ENCODE assay signal across 8 cellular contexts in genomic region chr17:1577186-1577585, GRCh38. TPM values are rescaled to one million over a fixed set of nuclear protein-coding genes. Genes with fewer than 3 reads are reported as not detected.
DNase-seq lines count a peak whose midpoint lies in the region; ATAC-seq and TF ChIP-seq lines count a peak whose summit lies in the region.

No MANE protein-coding gene starts in this region.

- H3K4me1 Mint-ChIP-seq in natural killer cell treated with Interleukin-12 subunit alpha and Interleukin-12 subunit beta and Interleukin-15 and Interleukin-18, amount 100 ng/mL, for 72 hours (ENCODE audit: low read depth in 2 of 2) = peaks cover 7% of the 10 kb centered on the region in 2 donors

- in situ Hi-C loops in SK-MEL-5 (cut with HindIII; ENCODE audit: low pct_unique_long_range_greater_than_20kb, low sequenced_read_pairs) = no loop called here

- ATAC-seq in natural killer cell treated with Interleukin-12 subunit alpha and Interleukin-12 subunit beta and Interleukin-15 and Interleukin-18, amount 100 ng/mL, for 72 hours = peak; percentile 72 to 87
- ATAC-seq in GM19397 (IDR thresholded peaks at IDR 0.05; ENCODE audit: unreplicated experiment) = no peak

- TF ChIP-seq CTCF in GM10266 (IDR thresholded peaks at IDR 0.05; ENCODE audit: control insufficient read depth, insufficient read depth, low read depth, missing control alignments) = no peak

- no peaks in the 10 kb centered on the region for H3K9me3 Mint-ChIP-seq in natural killer cell treated with Interleukin-12 subunit alpha and Interleukin-12 subunit beta and Interleukin-15 and Interleukin-18, amount 100 ng/mL, for 72 hours

- peak overlapping the region; percentile 45 for H3K4me3 Mint-ChIP-seq in natural killer cell treated with Interleukin-12 subunit alpha and Interleukin-12 subunit beta and Interleukin-15 and Interleukin-18, amount 100 ng/mL, for 72 hours

- H3K27ac Mint-ChIP-seq in natural killer cell treated with Interleukin-12 subunit alpha and Interleukin-12 subunit beta and Interleukin-15 and Interleukin-18, amount 100 ng/mL, for 72 hours = peak overlapping the region; percentile 84 to 90

- DNase-seq in GM10266 (ENCODE audit: extremely low spot score) (peak; percentile 44), SK-MEL-5 (ENCODE audit: low read depth, low spot score) (peak; percentile 61), fibroblast of gingiva (ENCODE audit: low read depth) (peak; percentile 99), NCI-H146 (lab: John Stamatoyannopoulos, UW) (no peak), DMS153 treated with DMSO at 0.1 percent for 48 hours (lab: John Stamatoyannopoulos, UW; ENCODE audit: unreplicated experiment) (no peak)
- DNase-seq in natural killer cell treated with Interleukin-12 subunit alpha and Interleukin-12 subunit beta and Interleukin-15 and Interleukin-18, amount 100 ng/mL, for 72 hours (ENCODE audit: low spot score) = peak; percentile 73
- no peak for DNase-seq in stimulated activated CD4-positive, alpha-beta T cell treated with anti-CD3 and anti-CD28 coated beads, Interleukin-4, amount 100 ng/mL, for 24 hours

- no peaks in the 10 kb centered on the region for H3K36me3 Mint-ChIP-seq in natural killer cell treated with Interleukin-12 subunit alpha and Interleukin-12 subunit beta and Interleukin-15 and Interleukin-18, amount 100 ng/mL, for 72 hours

- H3K27me3 Mint-ChIP-seq in natural killer cell treated with Interleukin-12 subunit alpha and Interleukin-12 subunit beta and Interleukin-15 and Interleukin-18, amount 100 ng/mL, for 72 hours = no peaks in the 10 kb centered on the region

RNA-seq across cellular contexts. Expression of gene PITPNA, which starts 14.6 kb away (rescaled TPM):
- total RNA-seq in SK-MEL-5 (2014; rRNA removed; shearing (Covaris generic)) = 14.6 and 27.1 TPM in 2 replicates
- 58.6 and 63.8 TPM in 2 replicates for polyA plus RNA-seq in SK-MEL-5 (2015; cell fraction: cytosol; rRNA removed)
- polyA plus RNA-seq in SK-MEL-5 (2015; cell fraction: nucleus; rRNA removed) = 21.4 and 29.5 TPM in 2 replicates
- total RNA-seq in natural killer cell treated with Interleukin-12 subunit alpha and Interleukin-12 subunit beta and Interleukin-15 and Interleukin-18, amount 100 ng/mL, for 72 hours = 10 to 100 TPM; 68.4 to 78.4 TPM

RNA-seq across cellular contexts. Expression of gene SLC43A2, which starts 51.4 kb away (rescaled TPM):
- total RNA-seq in SK-MEL-5 (2014; rRNA removed; shearing (Covaris generic)) = 2.0 and 3.4 TPM in 2 replicates
- 5.4 and 5.8 TPM in 2 replicates for polyA plus RNA-seq in SK-MEL-5 (2015; cell fraction: cytosol; rRNA removed)
- 1.9 and 2.2 TPM in 2 replicates for polyA plus RNA-seq in SK-MEL-5 (2015; cell fraction: nucleus; rRNA removed)
- total RNA-seq in natural killer cell treated with Interleukin-12 subunit alpha and Interleukin-12 subunit beta and Interleukin-15 and Interleukin-18, amount 100 ng/mL, for 72 hours = 1 to 10 TPM; 4.9 to 5.0 TPM

Comparison
In these comparisons a context has a peak if more than half of its experiments do, and no peak if none do; other contexts are left out.
1. DNase-seq: peak in GM10266 (single experiment), SK-MEL-5 (single experiment), fibroblast of gingiva (single experiment) and natural killer cell treated with Interleukin-12 subunit alpha and Interleukin-12 subunit beta and Interleukin-15 and Interleukin-18, amount 100 ng/mL, for 72 hours (single experiment); none in stimulated activated CD4-positive, alpha-beta T cell treated with anti-CD3 and anti-CD28 coated beads, Interleukin-4, amount 100 ng/mL, for 24 hours (single experiment), NCI-H146 (single experiment) and DMS153 treated with DMSO at 0.1 percent for 48 hours (single experiment).